10 cellular contexts compared by ENCODE assay signal in genomic region chr14:93008381-93008780, GRCh38.
DNase-seq lines count a peak whose midpoint lies in the region; ATAC-seq and TF ChIP-seq lines count a peak whose summit lies in the region.
"Had no signal": no experiment of that assay in that cellular context is flagged by ENCODE, and none has a peak within 500 bp of the region (broad histone marks: within the 10 kb centered on the region; RNA-seq: fewer than 3 reads in every experiment).

No MANE protein-coding gene starts in this region.

- H3K9me3 ChIP-seq in mammary epithelial cell (replicated peaks; ENCODE audit: insufficient read depth, low read length), result no peaks in the 10 kb centered on the region
- no peaks in the 10 kb centered on the region for H3K9me3 ChIP-seq in endodermal cell (ENCODE audit: control insufficient read depth, low read length)
- no peaks in the 10 kb centered on the region for H3K9me3 ChIP-seq in uterus

- no peak overlapping the region for H2BK15ac ChIP-seq in mesendoderm (replicated peaks; ENCODE audit: low read depth)

- H3K79me1 ChIP-seq in mesendoderm (ENCODE audit: low read length), result no peaks in the 10 kb centered on the region

- no peak overlapping the region for H3K4me3 ChIP-seq in mammary epithelial cell (replicated peaks in 1 of 3; ENCODE audit: insufficient read depth in 1 of 3, low read depth in 2 of 3, low read length in 3 of 3)
- H3K4me3 ChIP-seq in endodermal cell (ENCODE audit: low read length), result no peak overlapping the region
- no peak overlapping the region for H3K4me3 ChIP-seq in uterus
- H3K4me3 ChIP-seq in mesendoderm (ENCODE audit: low read length), result no peak overlapping the region

- peak; percentile 31 for DNase-seq in MCF 10A (ENCODE audit: unreplicated experiment)
- no peak for DNase-seq in mammary epithelial cell
- no peak for DNase-seq in endodermal cell
- DNase-seq in mucosa of gallbladder (ENCODE audit: low spot score), result peak; percentile 47
- DNase-seq in uterus, result peak; percentile 74 to 84
- DNase-seq in mesendoderm, result no peak
- DNase-seq in stimulated activated CD4-positive, alpha-beta T cell treated with anti-CD3 and anti-CD28 coated beads, Interleukin-2, amount 100 ng/mL, for 24 hours, result no peak
- DNase-seq: NCI-H2171 treated with DMSO at 0.1 percent for 48 hours had no signal

- H4K5ac ChIP-seq in mesendoderm (ENCODE audit: low read length), result no peak overlapping the region

- peaks cover 33% of the 10 kb centered on the region for H3K4me1 Mint-ChIP-seq in MCF 10A (ENCODE audit: insufficient read depth, unreplicated experiment)
- H3K4me1 Mint-ChIP-seq in endodermal cell, result peaks cover 4% of the 10 kb centered on the region

- H3K27me3 ChIP-seq in mammary epithelial cell (ENCODE audit: insufficient read depth, low read length), result no peaks in the 10 kb centered on the region
- no peaks in the 10 kb centered on the region for H3K27me3 ChIP-seq in endodermal cell (ENCODE audit: control insufficient read depth, insufficient read depth, low read length, poor library complexity, severe bottlenecking)
- no peaks in the 10 kb centered on the region for H3K27me3 ChIP-seq in uterus
- H3K27me3 ChIP-seq in mesendoderm (ENCODE audit: insufficient read depth, low read length, poor library complexity), result no peaks in the 10 kb centered on the region

- H2BK120ac ChIP-seq in mesendoderm (ENCODE audit: low read depth, low read length), result no peak overlapping the region

- WGBS in mammary epithelial cell (ENCODE audit: low coverage, missing lambda C conversion rate), result 47% methylated on average over 9 of the region's 9 CpGs
- WGBS in endodermal cell (ENCODE audit: insufficient coverage in 1 of 2, insufficient read length in 1 of 2), 2 experiments, result 90 to 94% methylated on average over 7 to 9 of the region's 9 CpGs
- no CpG with 5 or more reads among the region's 9 CpGs for WGBS in mesendoderm (ENCODE audit: extremely low coverage, insufficient coverage, low lambda C conversion rate)

- BruUV-seq in MCF 10A (replicated peaks; lab: Mats Ljungman, UMichigan), result no TSS peak
- no TSS peak for BruUV-seq in mammary epithelial cell (replicated peaks; lab: Mats Ljungman, UMichigan)

- H3K18ac ChIP-seq in mesendoderm (ENCODE audit: low read length), result no peak overlapping the region

- no peaks in the 10 kb centered on the region for H3K36me3 ChIP-seq in mammary epithelial cell (ENCODE audit: insufficient read depth, low read length)
- H3K36me3 ChIP-seq in endodermal cell (ENCODE audit: control insufficient read depth, insufficient read depth, low read length), result no peaks in the 10 kb centered on the region
- H3K36me3 ChIP-seq in uterus, result no peaks in the 10 kb centered on the region
- H3K36me3 ChIP-seq in mesendoderm (ENCODE audit: control insufficient read depth, insufficient read depth, low read length), result no peaks in the 10 kb centered on the region

- dilution Hi-C loops in mammary epithelial cell (cut with HindIII; ENCODE audit: low sequenced_read_pairs), result loop anchor here (5.0 kb wide), 1 partner anchor 34 kb away; no protein-coding TSS in a partner anchor

- H3K9ac ChIP-seq in mammary epithelial cell (ENCODE audit: insufficient read depth, low read length), result no peak overlapping the region
- H3K9ac ChIP-seq in endodermal cell (ENCODE audit: extremely low read depth, low read length, poor library complexity, severe bottlenecking), result no peak overlapping the region
- H3K9ac ChIP-seq in mesendoderm (ENCODE audit: low read length), result no peak overlapping the region

- no peak overlapping the region for H2AK5ac ChIP-seq in mesendoderm (ENCODE audit: low read length)

- H3K56ac ChIP-seq in mesendoderm (ENCODE audit: low read length), result no peak overlapping the region

- H3K9me3 Mint-ChIP-seq in MCF 10A (ENCODE audit: unreplicated experiment) (no peaks in the 10 kb centered on the region), endodermal cell (no peaks in the 10 kb centered on the region)

- no peak overlapping the region for H2AFZ ChIP-seq in mammary epithelial cell (ENCODE audit: low read depth, low read length)

- H3K79me2 ChIP-seq in mammary epithelial cell (ENCODE audit: insufficient read depth, low read length) (peaks cover 90% of the 10 kb centered on the region), mesendoderm (ENCODE audit: control insufficient read depth, insufficient read depth, low read length) (no peaks in the 10 kb centered on the region)

- in situ Hi-C loops in mammary epithelial cell (cut with MboI; ENCODE audit: low sequenced_read_pairs in 2 of 2), result no loop called here

- H3K4me1 ChIP-seq in mammary epithelial cell (ENCODE audit: insufficient read depth, low read length), result peaks cover 44% of the 10 kb centered on the region
- peaks cover 2% of the 10 kb centered on the region for H3K4me1 ChIP-seq in endodermal cell (ENCODE audit: control insufficient read depth, insufficient read depth, low read length)
- H3K4me1 ChIP-seq in uterus, result peaks cover 21 to 48% of the 10 kb centered on the region in 2 donors
- no peaks in the 10 kb centered on the region for H3K4me1 ChIP-seq in mesendoderm (ENCODE audit: control insufficient read depth, low read depth, low read length)

- H3K23ac ChIP-seq in mesendoderm (ENCODE audit: low read length), result no peak overlapping the region

- H3K27ac Mint-ChIP-seq in MCF 10A (ENCODE audit: low read depth, unreplicated experiment) (peak overlapping the region; percentile 25), endodermal cell (no peak overlapping the region)
- H3K27ac Mint-ChIP-seq: activated naive CD8-positive, alpha-beta T cell had no signal

- H4K8ac ChIP-seq in mesendoderm (ENCODE audit: low read depth, low read length), result no peak overlapping the region

- H2BK5ac ChIP-seq in mesendoderm (ENCODE audit: low read length), result no peak overlapping the region

- H3K4me2 ChIP-seq in mammary epithelial cell (ENCODE audit: insufficient read depth, low read depth, low read length) (no peak overlapping the region), mesendoderm (ENCODE audit: low read length) (no peak overlapping the region)

- H3K4me3 Mint-ChIP-seq in MCF 10A (ENCODE audit: unreplicated experiment) (no peak overlapping the region), endodermal cell (no peak overlapping the region)
- H3K4me3 Mint-ChIP-seq: activated naive CD8-positive, alpha-beta T cell had no signal

- POLR2A ChIA-PET in MCF 10A (lab: Yijun Ruan, JAX), result interaction anchor here (0.7 to 1.3 kb wide), 3 partner anchors 23 to 35 kb away, joined by 3 read pairs; no protein-coding TSS in a partner anchor

- H3K4ac ChIP-seq in mesendoderm (ENCODE audit: low read depth, low read length), result no peak overlapping the region

- H3K36me3 Mint-ChIP-seq in MCF 10A (ENCODE audit: insufficient read depth, unreplicated experiment) (peaks cover 14% of the 10 kb centered on the region), endodermal cell (ENCODE audit: low read depth) (no peaks in the 10 kb centered on the region)

- intact Hi-C loops in MCF 10A (cut with micrococcal nuclease), result no loop called here
- intact Hi-C loops in mammary epithelial cell (cut with micrococcal nuclease), result no loop called here
- intact Hi-C loops in uterus (cut with DNase I; ENCODE audit: low total_unique reads), result no loop called here

- no peak for ATAC-seq in HG03442 (IDR thresholded peaks at IDR 0.05; ENCODE audit: unreplicated experiment)

- no peaks in the 10 kb centered on the region for H4K20me1 ChIP-seq in mammary epithelial cell (ENCODE audit: insufficient read depth, low read length)

- CTCF ChIA-PET in MCF 10A (lab: Yijun Ruan, JAX), result interaction anchor here (0.6 kb wide), 1 partner anchor 12 kb away, joined by 3 read pairs; no protein-coding TSS in a partner anchor
- CTCF ChIA-PET in mammary epithelial cell (lab: Charles Lee; ENCODE audit: low non-redundant PET), result no interaction called here

- TF ChIP-seq POLR2A in uterus (IDR thresholded peaks at IDR 0.05), result no peak

- H3K27ac ChIP-seq in mammary epithelial cell (ENCODE audit: insufficient read depth, low read depth, low read length) (no peak overlapping the region), endodermal cell (ENCODE audit: low read depth, low read length) (peak overlapping the region; percentile 24), uterus (peak overlapping the region; percentile 43 to 60), mesendoderm (ENCODE audit: low read depth, low read length) (no peak overlapping the region)

- TF ChIP-seq CTCF in MCF 10A (IDR thresholded peaks at IDR 0.05; ENCODE audit: unreplicated experiment) (no peak), mammary epithelial cell (conservative IDR thresholded peaks at IDR 0.05 in 1 of 2, IDR thresholded peaks at IDR 0.05 in 1 of 2; ENCODE audit: extremely low read depth in 1 of 2, insufficient read depth in 1 of 2, low read depth in 1 of 2, low read length in 2 of 2) (no peak), endodermal cell (conservative IDR thresholded peaks at IDR 0.05) (no peak), uterus (IDR thresholded peaks at IDR 0.05) (no peak)

- no peaks in the 10 kb centered on the region for H3K27me3 Mint-ChIP-seq in MCF 10A (ENCODE audit: insufficient read depth, unreplicated experiment)
- no peaks in the 10 kb centered on the region for H3K27me3 Mint-ChIP-seq in endodermal cell (ENCODE audit: insufficient read depth)
- H3K27me3 Mint-ChIP-seq: activated naive CD8-positive, alpha-beta T cell had no signal

Comparison
In these comparisons a context has a peak if more than half of its experiments do, and no peak if none do; other contexts are left out.
1. DNase-seq: peak in MCF 10A (single experiment), mucosa of gallbladder (single experiment) and uterus (2 of 2); none in mammary epithelial cell (single experiment), endodermal cell (single experiment), mesendoderm (single experiment) and stimulated activated CD4-positive, alpha-beta T cell treated with anti-CD3 and anti-CD28 coated beads, Interleukin-2, amount 100 ng/mL, for 24 hours (0 of 2).
2. H3K27ac ChIP-seq: peak in endodermal cell (single experiment) and uterus (2 of 2); none in mammary epithelial cell (single experiment) and mesendoderm (single experiment).